ENCODE assay signal across 11 cellular contexts in the genomic region with DNA sequence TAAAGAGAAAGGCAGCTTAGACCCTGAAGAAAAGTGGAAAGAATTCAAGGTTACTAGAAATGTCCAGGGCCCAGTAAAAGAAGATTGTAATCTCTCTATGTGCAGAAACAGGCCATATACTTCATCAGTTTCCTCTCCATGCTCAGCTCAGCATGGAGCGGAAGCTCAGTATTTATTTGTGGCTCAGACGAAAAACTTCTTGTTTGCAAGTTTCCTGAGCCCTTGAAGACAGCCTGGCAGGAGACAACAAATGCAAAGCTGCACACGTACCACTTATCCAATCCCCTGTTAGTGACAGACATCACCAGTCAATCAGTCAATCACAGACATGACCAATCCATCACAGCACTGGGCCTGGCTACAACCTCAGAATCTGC. TPM values are rescaled to one million over a fixed set of nuclear protein-coding genes. Genes with fewer than 3 reads are reported as not detected.
A peak's percentile ranks its signal among the peaks of the same experiment; 100 is the strongest.
DNase-seq lines count a peak whose midpoint lies in the region; ATAC-seq, FAIRE-seq and TF ChIP-seq lines count a peak whose summit lies in the region.
"Had no signal": no experiment of that assay in that cellular context is flagged by ENCODE, and none has a peak within 500 bp of the region (broad histone marks: within the 10 kb centered on the region; RNA-seq: fewer than 3 reads in every experiment).

No MANE protein-coding gene starts in this region.

- peaks cover 2% of the 10 kb centered on the region for H3K9me1 ChIP-seq in K562 (ENCODE audit: control insufficient read depth, insufficient read depth, low read length)

- 43% methylated on average over 3 of the region's 3 CpGs for WGBS in K562 (ENCODE audit: insufficient coverage, low coverage, missing lambda C conversion rate)
- WGBS in right lobe of liver (ENCODE audit: insufficient coverage, low coverage, low lambda C conversion rate, missing lambda C conversion rate): 85% methylated on average over 3 of the region's 3 CpGs
- WGBS in spleen, 5 donors: 28 to 68% (median 31%) methylated on average over 3 of the region's 3 CpGs

- DNase-seq in HCEC 1CT: peak; percentile 28
- no peak for DNase-seq in K562 (ENCODE audit: extremely low read depth in 1 of 4, low spot score in 3 of 4)
- no peak for DNase-seq in right lobe of liver
- no peak for DNase-seq in spleen
- DNase-seq in NCI-H2107 (lab: John Stamatoyannopoulos, UW): no peak
- DNase-seq in activated effector memory CD4-positive, alpha-beta T cell treated with anti-CD3 and anti-CD28 coated beads, Interleukin-2, amount 50 U/mL, for 16 hours: no peak
- no peak for DNase-seq in NCI-H1417 (lab: John Stamatoyannopoulos, UW)
- DNase-seq: activated CD4-positive, alpha-beta T cell treated with anti-CD3 and anti-CD28 coated beads, Interleukin-2, amount 50 U/mL, for 4 hours; activated naive CD8-positive, alpha-beta T cell treated with anti-CD3 and anti-CD28 coated beads, Interleukin-2, amount 50 U/mL, for 24 hours; Calu3 had no signal

- intact Hi-C loops in K562 (cut with micrococcal nuclease): no loop called here
- intact Hi-C loops in right lobe of liver (cut with DNase I): no loop called here
- intact Hi-C loops in spleen (cut with DNase I; ENCODE audit: low total_unique reads): no loop called here

- H3K79me2 ChIP-seq in K562 (ENCODE audit: control insufficient read depth, insufficient read depth, low read length): no peaks in the 10 kb centered on the region

- H3K9me3 ChIP-seq in K562 (replicated peaks; ENCODE audit: control insufficient read depth, insufficient read depth, low read depth, low read length): peaks cover 5% of the 10 kb centered on the region; the same call in 1 of the 2 replicates
- no peaks in the 10 kb centered on the region for H3K9me3 ChIP-seq in right lobe of liver
- H3K9me3 ChIP-seq in spleen: no peaks in the 10 kb centered on the region

- CTCF ChIA-PET in K562 (lab: Yijun Ruan, JAX; ENCODE audit: low intra/inter-chr PET ratio): no interaction called here

- POLR2A ChIA-PET in K562 (lab: Yijun Ruan, JAX): interaction anchor here (0.6 to 1.2 kb wide), 4 partner anchors 22 to 417 kb away, joined by 3 read pairs; no protein-coding TSS in a partner anchor

- FAIRE-seq in K562 (lab: Jason Lieb, UNC): no peak

- H3K4me1 ChIP-seq in K562 (replicated peaks in 1 of 2; ENCODE audit: control insufficient read depth in 2 of 2, insufficient read depth in 2 of 2, low read length in 2 of 2) (peaks cover 0 to 8% of the 10 kb centered on the region in 2 experiments; a peak in 4 of 5 replicates), right lobe of liver (no peaks in the 10 kb centered on the region), spleen (peaks cover 0 to 62% (median 44%) of the 10 kb centered on the region in 6 donors)

- H3K36me3 ChIP-seq in K562 (ENCODE audit: control insufficient read depth, insufficient read depth, low read length): no peaks in the 10 kb centered on the region
- H3K36me3 ChIP-seq in right lobe of liver: no peaks in the 10 kb centered on the region
- H3K36me3 ChIP-seq in spleen: no peaks in the 10 kb centered on the region

- no peak overlapping the region for H3K9ac ChIP-seq in K562 (ENCODE audit: insufficient read depth in 1 of 2, low read depth in 2 of 2, low read length in 2 of 2)

- H3K27ac ChIP-seq in K562 (ENCODE audit: extremely low read depth, low read depth, low read length): no peak overlapping the region
- peak overlapping the region in 2 of 3 donors; percentile 24 to 38 for H3K27ac ChIP-seq in right lobe of liver
- peak overlapping the region; percentile 27 to 85 (median 82) for H3K27ac ChIP-seq in spleen

- H3K27me3 ChIP-seq in K562 (ENCODE audit: control insufficient read depth in 2 of 2, insufficient read depth in 2 of 2, low read length in 2 of 2) (peaks cover 6 to 39% of the 10 kb centered on the region in 2 experiments; a peak in 3 of 5 replicates), right lobe of liver (no peaks in the 10 kb centered on the region), spleen (replicated peaks in 1 of 7) (no peaks in the 10 kb centered on the region)

- BruUV-seq in K562 (replicated peaks; lab: Mats Ljungman, UMichigan): no TSS peak

- H2AFZ ChIP-seq in K562 (ENCODE audit: low read depth, low read length): no peak overlapping the region

- no peak overlapping the region for H3K4me3 ChIP-seq in K562
- H3K4me3 ChIP-seq in right lobe of liver: no peak overlapping the region
- H3K4me3 ChIP-seq in spleen: peak overlapping the region in 1 of 8 donors; percentile 24

- no peak overlapping the region for H3K4me2 ChIP-seq in K562 (ENCODE audit: insufficient read depth, low read length)

- no peak for TF ChIP-seq EP300 in K562 (IDR thresholded peaks at IDR 0.05; ENCODE audit: low read length)

- in situ Hi-C loops in K562 (cut with MboI): no loop called here

- TF ChIP-seq POLR2A in K562 (conservative IDR thresholded peaks at IDR 0.05): no peak
- no peak for TF ChIP-seq POLR2A in right lobe of liver (IDR thresholded peaks at IDR 0.05)
- TF ChIP-seq POLR2A in spleen (IDR thresholded peaks at IDR 0.05): no peak

- ATAC-seq in K562 (no peak), right lobe of liver (peak; percentile 47 to 62 (median 58)), GM21526 (IDR thresholded peaks at IDR 0.05; ENCODE audit: low FRiP score, unreplicated experiment) (no peak)
- ATAC-seq: activated naive CD8-positive, alpha-beta T cell treated with anti-CD3 and anti-CD28 coated beads, Interleukin-2, amount 50 U/mL, for 24 hours had no signal

- peaks cover 4% of the 10 kb centered on the region for H4K20me1 ChIP-seq in K562 (replicated peaks; ENCODE audit: control insufficient read depth, insufficient read depth, low read length)

- TF ChIP-seq RAD21 in K562 (CRISPR knock-in tag; conservative IDR thresholded peaks at IDR 0.05 in 1 of 2, IDR thresholded peaks at IDR 0.05 in 1 of 2): no peak

- no peak for TF ChIP-seq CTCF in K562 (IDR thresholded peaks at IDR 0.05 in 2 of 3, conservative IDR thresholded peaks at IDR 0.05 in 1 of 3; ENCODE audit: insufficient read depth in 2 of 3, low read depth in 1 of 3, low read length in 3 of 3)
- no peak for TF ChIP-seq CTCF in right lobe of liver (IDR thresholded peaks at IDR 0.05)
- no peak for TF ChIP-seq CTCF in spleen (IDR thresholded peaks at IDR 0.05 in 8 of 11, conservative IDR thresholded peaks at IDR 0.05 in 3 of 11)

TF ChIP-seq in K562, 482 proteins besides CTCF, POLR2A, EP300 and RAD21 (continues in another document):
- peak; percentile 96 for TF ChIP-seq ZNF23 (CRISPR knock-in tag; IDR thresholded peaks at IDR 0.05)
- TF ChIP-seq, protein P1, sequence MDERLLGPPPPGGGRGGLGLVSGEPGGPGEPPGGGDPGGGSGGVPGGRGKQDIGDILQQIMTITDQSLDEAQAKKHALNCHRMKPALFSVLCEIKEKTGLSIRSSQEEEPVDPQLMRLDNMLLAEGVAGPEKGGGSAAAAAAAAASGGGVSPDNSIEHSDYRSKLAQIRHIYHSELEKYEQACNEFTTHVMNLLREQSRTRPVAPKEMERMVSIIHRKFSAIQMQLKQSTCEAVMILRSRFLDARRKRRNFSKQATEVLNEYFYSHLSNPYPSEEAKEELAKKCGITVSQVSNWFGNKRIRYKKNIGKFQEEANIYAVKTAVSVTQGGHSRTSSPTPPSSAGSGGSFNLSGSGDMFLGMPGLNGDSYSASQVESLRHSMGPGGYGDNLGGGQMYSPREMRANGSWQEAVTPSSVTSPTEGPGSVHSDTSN (CRISPR knock-in tag; IDR thresholded peaks at IDR 0.05; ENCODE audit: low read depth): no peak
- TF ChIP-seq, protein P1 (tag; conservative IDR thresholded peaks at IDR 0.05; ENCODE audit: low read depth): peak; percentile 10; the same call in 1 of the 2 replicates
- TF ChIP-seq RBM25 (IDR thresholded peaks at IDR 0.05; ENCODE audit: low read depth, low read length, severe bottlenecking): peak; percentile 17
- no peak for TF ChIP-seq BMI1 (IDR thresholded peaks at IDR 0.05; ENCODE audit: low read length)
- TF ChIP-seq SNRNP70 (optimal IDR thresholded peaks at IDR 0.05; ENCODE audit: low read depth, low read length): no peak
- no peak for TF ChIP-seq PTBP1 (IDR thresholded peaks at IDR 0.05; ENCODE audit: low read depth, low read length)
- TF ChIP-seq U2AF2 (optimal IDR thresholded peaks at IDR 0.05; ENCODE audit: low read depth, low read length): no peak

RNA-seq across cellular contexts. Expression of a gene that starts 8.1 kb away (rescaled TPM):
- total RNA-seq in K562 (2011; cell fraction: chromatin; rRNA removed; ENCODE audit: low replicate concordance): not detected in 2 replicates
- 0.17 and 0.26 TPM in 2 replicates for total RNA-seq in K562 (2011; cell fraction: nucleolus; rRNA removed)
- total RNA-seq in K562 (2011; cell fraction: nucleoplasm; rRNA removed): not detected in 2 replicates
- total RNA-seq in K562 (2014; rRNA removed) (0.20 TPM in 1 of 2 replicates, not detected in the other), K562 (2014; rRNA removed; fragmentation: Illumina TruSeq; extraction: Trizol) (0.07 TPM in 1 of 2 replicates, not detected in the other), K562 (2015; rRNA removed; fragmentation: Illumina TruSeq; extraction: Trizol) (not detected in 2 replicates), K562 (2021) (0.71 and 1.3 TPM in 2 replicates), right lobe of liver (10 to 100 TPM in 1 of 6 experiments, 1 to 10 TPM in 5; 3.7 to 10.1 (median 4.8) TPM), spleen (100 to 1,000 TPM in 6 of 7 donors, 10 to 100 TPM in 1; 86.0 to 179 (median 106) TPM)
- polyA plus RNA-seq in K562 (2011; rRNA removed) (not detected in 2 replicates), K562 (2014; fragmentation: Illumina TruSeq; extraction: Trizol) (not detected in 2 replicates), K562 (2014; fragmentation: Nextera tagmentation; extraction: Ambion mirVana) (not detected), K562 (2014; rRNA removed) (0.19 TPM in 1 of 2 replicates, not detected in the other), spleen (10 to 100 TPM in 2 of 3 donors, 1 to 10 TPM in 1; 9.7 to 27.1 (median 19.5) TPM)
- polyA plus RNA-seq in K562 (2011; cell fraction: cytosol; rRNA removed): 0.04 and 0.22 TPM in 2 replicates
- polyA plus RNA-seq in K562 (2011; cell fraction: nucleus; rRNA removed): 0.17 and 0.40 TPM in 2 replicates
- polyA plus RNA-seq in K562 (2012): 0.22 and 1.9 TPM in 2 replicates
- not detected in 2 replicates for polyA minus RNA-seq in K562 (2011; rRNA and poly(A)+ RNA removed)
- not detected in 2 replicates for polyA minus RNA-seq in K562 (2011; cell fraction: cytosol; rRNA and poly(A)+ RNA removed)
- not detected in 2 replicates for polyA minus RNA-seq in K562 (2011; cell fraction: nucleus; rRNA and poly(A)+ RNA removed)

Comparison
In these comparisons a context has a peak if more than half of its experiments do, and no peak if none do; other contexts are left out.
1. ATAC-seq: peak in right lobe of liver (4 of 4); none in K562 (single experiment) and GM21526 (single experiment).
2. RNA of a gene that starts 8.1 kb away (total RNA-seq): 86.0 to 179 TPM in spleen; 3.7 to 10.1 TPM in right lobe of liver and 0.07 to 1.3 TPM in K562; every median in the first group is over 4 times any median in the second.